ENCODE assay signal across 10 cellular contexts in genomic region chr3:153052096-153052460, GRCh38.
DNase-seq lines count a peak whose midpoint lies in the region; ATAC-seq, FAIRE-seq and TF ChIP-seq lines count a peak whose summit lies in the region.
"Had no signal": no experiment of that assay in that cellular context is flagged by ENCODE, and none has a peak within 500 bp of the region (broad histone marks: within the 10 kb centered on the region; RNA-seq: fewer than 3 reads in every experiment).

No MANE protein-coding gene starts in this region.

- H3K4me3 ChIP-seq in kidney epithelial cell (ENCODE audit: low read depth, low read length): no peak overlapping the region
- H3K4me3 ChIP-seq: BLaER1 treated with 17β-estradiol and CSF1 and Interleukin-3, amounts not matched to agents 10 nM and 100 nM; psoas muscle had no signal

- no peak for ATAC-seq in HG02938 (IDR thresholded peaks at IDR 0.05; ENCODE audit: unreplicated experiment)
- ATAC-seq in GM19467 (IDR thresholded peaks at IDR 0.05; ENCODE audit: unreplicated experiment): no peak

- TF ChIP-seq CTCF in kidney epithelial cell (IDR thresholded peaks at IDR 0.05; ENCODE audit: insufficient read depth, low read length, poor library complexity, severe bottlenecking): no peak

- no peaks in the 10 kb centered on the region for H3K36me3 ChIP-seq in kidney epithelial cell (ENCODE audit: control insufficient read depth, insufficient read depth, low read length)
- H3K36me3 ChIP-seq: BLaER1 treated with 17β-estradiol and CSF1 and Interleukin-3, amounts not matched to agents 10 nM and 100 nM had no signal

- peak; percentile 93 for DNase-seq in A172 (ENCODE audit: low spot score)
- DNase-seq in HTR-8/SVneo (ENCODE audit: insufficient read length, low spot score): no peak
- peak; percentile 61 for DNase-seq in amniotic stem cell (lab: John Stamatoyannopoulos, UW)
- DNase-seq in kidney epithelial cell (ENCODE audit: low read depth): peak; percentile 95
- DNase-seq in NCI-H146 treated with DMSO at 0.1 percent for 48 hours (lab: John Stamatoyannopoulos, UW; ENCODE audit: unreplicated experiment): no peak
- DNase-seq in C1 segment of cervical spinal cord (lab: John Stamatoyannopoulos, UW): no peak
- DNase-seq: psoas muscle had no signal

- FAIRE-seq in HTR-8/SVneo (lab: Jason Lieb, UNC): peak; percentile 33

- no peaks in the 10 kb centered on the region for H3K27me3 ChIP-seq in kidney epithelial cell (ENCODE audit: control insufficient read depth, insufficient read depth, low read length)
- H3K27me3 ChIP-seq: BLaER1 treated with 17β-estradiol and CSF1 and Interleukin-3, amounts not matched to agents 10 nM and 100 nM had no signal

Comparison
In these comparisons a context has a peak if more than half of its experiments do, and no peak if none do; other contexts are left out.
1. DNase-seq: peak in A172 (single experiment), amniotic stem cell (single experiment) and kidney epithelial cell (single experiment); none in HTR-8/SVneo (single experiment), NCI-H146 treated with DMSO at 0.1 percent for 48 hours (single experiment) and C1 segment of cervical spinal cord (0 of 14).